Comparison of ENCODE assay signal across 25 cellular contexts in genomic region chr6:39124114-39124513, GRCh38. TPM values are rescaled to one million over a fixed set of nuclear protein-coding genes. Genes with fewer than 3 reads are reported as not detected.
DNase-seq lines count a peak whose midpoint lies in the region; ATAC-seq and TF ChIP-seq lines count a peak whose summit lies in the region.
"Had no signal": no experiment of that assay in that cellular context is flagged by ENCODE, and none has a peak within 500 bp of the region (broad histone marks: within the 10 kb centered on the region; RNA-seq: fewer than 3 reads in every experiment).

No MANE protein-coding gene starts in this region.

- intact Hi-C loops in Right ventricle myocardium inferior (cut with DNase I): no loop called here
- intact Hi-C loops in right cardiac atrium (cut with DNase I): no loop called here
- intact Hi-C loops in heart left ventricle (cut with DNase I): no loop called here
- intact Hi-C loops in cardiac septum (cut with DNase I): no loop called here
- intact Hi-C loops in left ventricle myocardium superior (cut with micrococcal nuclease): no loop called here
- intact Hi-C loops in psoas muscle (cut with DNase I): no loop called here

- no peaks in the 10 kb centered on the region for H3K9me3 ChIP-seq in right cardiac atrium (ENCODE audit: control insufficient read depth, low read length)
- H3K9me3 ChIP-seq in heart left ventricle: no peaks in the 10 kb centered on the region
- no peaks in the 10 kb centered on the region for H3K9me3 ChIP-seq in psoas muscle
- H3K9me3 ChIP-seq in Peyer's patch: no peaks in the 10 kb centered on the region
- H3K9me3 ChIP-seq: A549, BE2C, BLaER1 had no signal

- H3K27ac ChIP-seq in right cardiac atrium (ENCODE audit: low read length): no peak overlapping the region
- H3K27ac ChIP-seq in heart left ventricle: no peak overlapping the region
- H3K27ac ChIP-seq in psoas muscle: no peak overlapping the region
- no peak overlapping the region for H3K27ac ChIP-seq in Peyer's patch
- H3K27ac ChIP-seq: 22Rv1, A549, BLaER1 had no signal

- H3K27me3 ChIP-seq in right cardiac atrium (ENCODE audit: control insufficient read depth, insufficient read depth): no peaks in the 10 kb centered on the region
- no peaks in the 10 kb centered on the region for H3K27me3 ChIP-seq in heart left ventricle
- peaks cover 0 to 2% (median 0%) of the 10 kb centered on the region in 3 donors for H3K27me3 ChIP-seq in psoas muscle (ENCODE audit: insufficient read depth in 3 of 3, low read length in 2 of 3)
- H3K27me3 ChIP-seq in Peyer's patch: no peaks in the 10 kb centered on the region
- H3K27me3 ChIP-seq: BE2C, BLaER1 had no signal

- ATAC-seq in Right ventricle myocardium inferior (peak; percentile 26), right cardiac atrium (no peak), heart left ventricle (peak; percentile 75 to 89 (median 82)), left ventricle myocardium superior (peak; percentile 83), psoas muscle (peak in 3 of 4 donors; percentile 21 to 67 (median 36))
- ATAC-seq: A549, GM12878 had no signal

- H3K4me1 ChIP-seq in right cardiac atrium (ENCODE audit: control insufficient read depth, insufficient read depth, low read length): no peaks in the 10 kb centered on the region
- peaks cover 0 to 5% (median 0%) of the 10 kb centered on the region in 12 donors for H3K4me1 ChIP-seq in heart left ventricle
- H3K4me1 ChIP-seq in psoas muscle: no peaks in the 10 kb centered on the region
- H3K4me1 ChIP-seq in Peyer's patch: no peaks in the 10 kb centered on the region
- H3K4me1 ChIP-seq: A549, BE2C, BLaER1 had no signal

- H3K4me3 ChIP-seq in right cardiac atrium (ENCODE audit: low read length) (no peak overlapping the region), heart left ventricle (no peak overlapping the region), psoas muscle (no peak overlapping the region), Peyer's patch (no peak overlapping the region)
- H3K4me3 ChIP-seq: A549, BLaER1, GM12878 had no signal

- no peak for DNase-seq in Right ventricle myocardium inferior (ENCODE audit: missing footprints)
- no peak for DNase-seq in right cardiac atrium
- DNase-seq in heart left ventricle: no peak
- DNase-seq in cardiac septum (ENCODE audit: low spot score): no peak
- no peak for DNase-seq in left ventricle myocardium superior
- no peak for DNase-seq in psoas muscle
- no peak for DNase-seq in AG20443 (ENCODE audit: low spot score)
- DNase-seq in Peyer's patch: no peak
- DNase-seq: BE2C; C1 segment of cervical spinal cord; CD4-positive, alpha-beta memory T cell; CD4-positive, CD25-positive, alpha-beta regulatory T cell; CD8-positive, alpha-beta memory T cell; COR-L47; DMS 273 treated with DMSO at 0.1 percent for 48 hours; DMS153; DMS53; DMS79; DND-41; EL; GDM1 had no signal

- no peak for TF ChIP-seq POLR2A in heart left ventricle (IDR thresholded peaks at IDR 0.05)
- TF ChIP-seq POLR2A in Peyer's patch (IDR thresholded peaks at IDR 0.05): no peak

- TF ChIP-seq CTCF in heart left ventricle (IDR thresholded peaks at IDR 0.05) (no peak), psoas muscle (IDR thresholded peaks at IDR 0.05) (no peak), Peyer's patch (IDR thresholded peaks at IDR 0.05) (no peak)

- no peaks in the 10 kb centered on the region for H3K36me3 ChIP-seq in heart left ventricle
- H3K36me3 ChIP-seq in psoas muscle (ENCODE audit: insufficient read depth in 1 of 2, low read depth in 1 of 2): no peaks in the 10 kb centered on the region
- no peaks in the 10 kb centered on the region for H3K36me3 ChIP-seq in Peyer's patch
- H3K36me3 ChIP-seq: BE2C, BLaER1 had no signal

RNA-seq across cellular contexts. Expression of gene SAYSD1, which starts 9.1 kb away (rescaled TPM):
- 11.8 TPM for total RNA-seq in Right ventricle myocardium inferior
- total RNA-seq in right cardiac atrium: 10 to 100 TPM in 2 of 4 donors, 1 to 10 TPM in 2; 8.3 to 11.7 (median 9.9) TPM
- 12.6 TPM for polyA plus RNA-seq in right cardiac atrium
- 10 to 100 TPM in 4 of 9 donors, 1 to 10 TPM in 5; 6.5 to 14.6 (median 9.2) TPM for total RNA-seq in heart left ventricle
- polyA plus RNA-seq in heart left ventricle: 10 to 100 TPM in 1 of 2 donors, 1 to 10 TPM in 1; 9.6 to 10.3 TPM
- total RNA-seq in cardiac septum: 6.7 TPM
- 12.0 TPM for total RNA-seq in left ventricle myocardium superior
- 1 to 10 TPM; 4.8 to 8.2 (median 5.5) TPM for total RNA-seq in psoas muscle
- polyA plus RNA-seq in psoas muscle: 10 to 100 TPM in 1 of 3 donors, 1 to 10 TPM in 2; 5.4 to 12.4 (median 9.2) TPM
- total RNA-seq in Peyer's patch: 10 to 100 TPM; 12.4 to 24.7 (median 19.1) TPM

Comparison
In these comparisons a context has a peak if more than half of its experiments do, and no peak if none do; other contexts are left out.
1. ATAC-seq: peak in Right ventricle myocardium inferior (single experiment), heart left ventricle (4 of 4), left ventricle myocardium superior (single experiment) and psoas muscle (3 of 4); none in right cardiac atrium (0 of 2).